18 cellular contexts compared by ENCODE assay signal in genomic region chr11:37394236-37394870, GRCh38.
"Had no signal": no experiment of that assay in that cellular context is flagged by ENCODE, and none has a peak within 500 bp of the region (broad histone marks: within the 10 kb centered on the region; RNA-seq: fewer than 3 reads in every experiment).

No MANE protein-coding gene starts in this region.

- H3K4me1 ChIP-seq: gastrocnemius medialis, heart right ventricle, left lung, upper lobe of left lung had no signal

- H3K27ac Mint-ChIP-seq: activated CD4-positive, alpha-beta memory T cell treated with anti-CD3 and anti-CD28 coated beads for 36 hours; activated naive CD8-positive, alpha-beta T cell treated with anti-CD3 and anti-CD28 coated beads, Interleukin-2, amount 10 ng/mL, durations not matched to agents 7 days and 5 days; memory B cell; nephron progenitor cell had no signal

- H3K36me3 Mint-ChIP-seq: activated CD4-positive, alpha-beta memory T cell treated with anti-CD3 and anti-CD28 coated beads for 36 hours; activated naive CD8-positive, alpha-beta T cell treated with anti-CD3 and anti-CD28 coated beads, Interleukin-2, amount 10 ng/mL, durations not matched to agents 7 days and 5 days; memory B cell had no signal

- H3K4me1 Mint-ChIP-seq: activated naive CD8-positive, alpha-beta T cell treated with anti-CD3 and anti-CD28 coated beads, Interleukin-2, amount 10 ng/mL, durations not matched to agents 7 days and 5 days; memory B cell; nephron progenitor cell had no signal

- H3K9me3 ChIP-seq: gastrocnemius medialis, ovary had no signal

- H3K27me3 ChIP-seq: gastrocnemius medialis, heart right ventricle, left lung, ovary, upper lobe of left lung had no signal

- H3K4me3 ChIP-seq: gastrocnemius medialis, heart right ventricle, left lung, ovary, upper lobe of left lung had no signal

- H3K27ac ChIP-seq: gastrocnemius medialis, heart right ventricle, left lung, ovary, upper lobe of left lung had no signal

- H3K27me3 Mint-ChIP-seq: activated CD4-positive, alpha-beta memory T cell treated with anti-CD3 and anti-CD28 coated beads for 36 hours; activated naive CD8-positive, alpha-beta T cell treated with anti-CD3 and anti-CD28 coated beads, Interleukin-2, amount 10 ng/mL, durations not matched to agents 7 days and 5 days; memory B cell had no signal

- H3K36me3 ChIP-seq: gastrocnemius medialis, heart right ventricle, left lung, ovary, upper lobe of left lung had no signal

- H3K4me3 Mint-ChIP-seq: activated CD4-positive, alpha-beta memory T cell treated with anti-CD3 and anti-CD28 coated beads for 36 hours; activated naive CD8-positive, alpha-beta T cell treated with anti-CD3 and anti-CD28 coated beads, Interleukin-2, amount 10 ng/mL, durations not matched to agents 7 days and 5 days; memory B cell; nephron progenitor cell had no signal

- ATAC-seq: gastrocnemius medialis, heart right ventricle, left lung had no signal

- FAIRE-seq: bronchial epithelial cell had no signal

- DNase-seq: activated CD4-positive, alpha-beta memory T cell treated with anti-CD3 and anti-CD28 coated beads for 36 hours; activated CD4-positive, alpha-beta T cell treated with anti-CD3 and anti-CD28 coated beads for 1 hour; activated gamma-delta T cell; activated naive CD8-positive, alpha-beta T cell treated with anti-CD3 and anti-CD28 coated beads, Interleukin-2, amount 10 ng/mL, durations not matched to agents 7 days and 5 days; activated T-cell treated with anti-CD3 and anti-CD28 coated beads, Interleukin-2, amount 50 U/mL, for 48 hours; aorta; gastrocnemius medialis; heart right ventricle; islet precursor cell; left lung; nephron progenitor cell; ovary; stimulated activated CD4-positive, alpha-beta T cell treated with anti-CD3 and anti-CD28 coated beads, Interleukin-2, amount 100 ng/mL, for 48 hours; stimulated activated naive CD4-positive, alpha-beta T cell treated with Interleukin-2 at 50 U/mL for 16 hours; T-helper 2 cell; upper lobe of left lung had no signal
